Comparison of ENCODE assay signal across 27 cellular contexts in the genomic region with DNA sequence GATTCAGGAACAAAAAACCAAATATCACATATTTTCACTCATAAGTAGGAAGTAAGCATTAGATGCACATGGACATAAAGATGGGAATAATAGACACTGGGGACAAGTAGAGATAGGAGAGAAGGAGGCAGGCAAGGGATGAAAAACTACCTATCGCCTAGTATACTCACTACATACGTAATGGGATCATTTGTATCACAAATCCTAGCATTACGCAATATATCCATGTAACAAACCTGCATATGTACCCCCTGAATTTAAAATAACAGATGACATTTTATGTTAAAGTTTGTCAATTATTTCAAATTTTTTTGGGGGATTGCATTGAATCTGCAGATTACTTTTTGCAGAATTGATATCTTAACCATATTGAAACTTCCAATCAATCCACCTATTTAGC.
"Had no signal": no experiment of that assay in that cellular context is flagged by ENCODE, and none has a peak within 500 bp of the region (broad histone marks: within the 10 kb centered on the region; RNA-seq: fewer than 3 reads in every experiment).

No MANE protein-coding gene starts in this region.

- H3K27me3 ChIP-seq: stomach, suprapubic skin, testis, thyroid gland, tibial artery, tibial nerve, transverse colon, upper lobe of left lung, upper lobe of right lung, uterus, vagina had no signal

- H3K9me3 ChIP-seq: stomach, suprapubic skin, testis, thoracic aorta, thyroid gland, tibial artery, tibial nerve, transverse colon, upper lobe of left lung, upper lobe of right lung, uterus, vagina had no signal

- ATAC-seq: stimulated activated effector memory CD8-positive, alpha-beta T cell treated with anti-CD3 and anti-CD28 coated beads, Interleukin-12 subunit alpha, Interleukin-12 subunit beta, amount 100 ng/mL, for 72 hours; stimulated activated memory B cell treated with anti-CD40 and anti-IgM and Interleukin-4, amounts not matched to agents 10 μg/mL and 1 μg/mL and 100 μg/mL, for 72 hours; stimulated activated naive B cell treated with anti-CD40 and anti-IgM and Interleukin-4, amounts not matched to agents 10 μg/mL and 1 μg/mL and 100 μg/mL, for 72 hours; stimulated activated naive CD8-positive, alpha-beta T cell treated with anti-CD3 and anti-CD28 coated beads, Interleukin-15, amount 100 ng/mL, for 72 hours; stimulated activated naive CD8-positive, alpha-beta T cell treated with anti-CD3 and anti-CD28 coated beads, Interleukin-15, Interleukin-2, amounts not matched to agents 100 U/mL and 50 U/mL, for 24 hours; upper lobe of right lung had no signal

- H3K36me3 ChIP-seq: stomach, suprapubic skin, thoracic aorta, thyroid gland, tibial artery, tibial nerve, transverse colon, upper lobe of left lung, upper lobe of right lung, uterus, vagina had no signal

- H3K4me1 ChIP-seq: stomach, suprapubic skin, testis, thyroid gland, tibial artery, tibial nerve, transverse colon, upper lobe of left lung, upper lobe of right lung, uterus, vagina had no signal

- DNase-seq: stimulated activated CD4-positive, alpha-beta T cell treated with anti-CD3 and anti-CD28 coated beads, Interleukin-2, amount 100 ng/mL, for 48 hours; stimulated activated CD4-positive, alpha-beta T cell treated with anti-CD3 and anti-CD28 coated beads, Interleukin-4, amount 100 ng/mL, for 1 hour; stimulated activated CD4-positive, alpha-beta T cell treated with anti-CD3 and anti-CD28 coated beads, Interleukin-4, amount 100 ng/mL, for 24 hours; stimulated activated CD4-positive, alpha-beta T cell treated with anti-CD3 and anti-CD28 coated beads, Interleukin-4, amount 100 ng/mL, for 4 hours; stimulated activated CD8-positive, alpha-beta memory T cell treated with anti-CD3 and anti-CD28 coated beads, Interleukin-4, amount 100 ng/mL, for 48 hours; stimulated activated naive B cell treated with anti-CD40 and anti-IgM and Interleukin-4, amounts not matched to agents 10 μg/mL and 1 μg/mL and 100 μg/mL, for 72 hours; stimulated activated naive CD4-positive, alpha-beta T cell; stimulated activated naive CD4-positive, alpha-beta T cell treated with Interleukin-2 at 50 U/mL for 16 hours; stimulated activated naive CD8-positive, alpha-beta T cell treated with anti-CD3 and anti-CD28 coated beads, Interleukin-15, amount 100 ng/mL, for 72 hours; stimulated activated naive CD8-positive, alpha-beta T cell treated with anti-CD3 and anti-CD28 coated beads, Interleukin-15, Interleukin-2, amounts not matched to agents 100 U/mL and 50 U/mL, for 24 hours; stomach; substantia nigra; testis; thyroid gland; tibial artery; transverse colon; trophoblast cell; upper lobe of left lung; upper lobe of right lung; uterus had no signal

- H3K4me3 ChIP-seq: stomach, suprapubic skin, testis, thoracic aorta, thyroid gland, tibial artery, tibial nerve, transverse colon, upper lobe of left lung, upper lobe of right lung, uterus, vagina had no signal

- H3K27ac ChIP-seq: stomach, suprapubic skin, testis, thoracic aorta, thyroid gland, tibial artery, tibial nerve, transverse colon, upper lobe of left lung, upper lobe of right lung, uterus, vagina had no signal

- FAIRE-seq: urothelium cell line had no signal
